In the genomic region with DNA sequence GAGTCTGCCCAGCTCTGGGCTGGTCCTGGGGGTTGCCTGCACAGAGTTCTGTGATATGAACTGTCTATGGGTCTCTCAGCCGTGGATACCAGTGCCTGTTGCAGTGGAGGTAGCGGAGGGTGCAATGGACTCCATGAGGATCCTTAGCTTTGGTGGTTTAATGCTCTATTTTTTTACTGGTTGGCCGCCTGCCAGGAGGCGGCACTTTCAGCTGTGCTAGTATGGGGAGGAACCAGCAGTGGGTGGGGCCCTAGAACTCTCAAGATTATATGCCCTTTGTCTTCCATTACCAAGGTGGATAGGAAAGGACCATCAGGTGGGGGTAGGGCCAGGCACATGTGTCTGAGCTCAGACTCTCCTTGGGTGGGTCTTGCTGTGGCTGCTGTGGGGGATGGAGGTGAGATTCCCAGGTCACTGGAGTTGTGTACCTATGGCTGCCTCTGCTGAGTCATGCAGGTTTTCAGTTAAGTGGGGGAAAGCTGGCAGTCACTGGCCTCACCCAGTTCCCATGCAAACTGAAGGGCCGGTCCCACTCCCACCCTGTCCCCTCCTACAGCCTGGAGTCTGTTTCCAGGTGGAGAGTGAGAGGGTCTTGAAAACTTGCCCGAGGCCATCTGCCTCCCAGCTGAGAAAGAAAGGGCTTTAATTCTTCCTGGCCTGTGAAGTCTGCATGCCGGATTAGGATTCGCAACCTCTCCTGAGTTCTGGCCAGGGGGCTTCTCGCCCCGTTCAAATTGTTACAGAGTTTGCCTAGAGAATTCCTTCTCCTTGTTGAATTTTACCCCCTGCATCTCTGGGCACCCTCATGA, we compare ENCODE assay signal across 11 cellular contexts. TPM values are rescaled to one million over a fixed set of nuclear protein-coding genes. Genes with fewer than 3 reads are reported as not detected.
DNase-seq lines count a peak whose midpoint lies in the region; ATAC-seq and TF ChIP-seq lines count a peak whose summit lies in the region.
"Had no signal": no experiment of that assay in that cellular context is flagged by ENCODE, and none has a peak within 500 bp of the region (broad histone marks: within the 10 kb centered on the region; RNA-seq: fewer than 3 reads in every experiment).

No MANE protein-coding gene starts in this region.

- H3K9me3 ChIP-seq in HUES48 (ENCODE audit: control insufficient read depth, insufficient read depth, low read length), result no peaks in the 10 kb centered on the region
- no peaks in the 10 kb centered on the region for H3K9me3 ChIP-seq in left lung
- no peaks in the 10 kb centered on the region for H3K9me3 ChIP-seq in esophagus squamous epithelium

- no peak overlapping the region for H3K4me3 Mint-ChIP-seq in stimulated activated naive CD8-positive, alpha-beta T cell treated with anti-CD3 and anti-CD28 coated beads, Interleukin-15, amount 100 ng/mL, for 72 hours

- ATAC-seq in left lung, result peak; percentile 82
- ATAC-seq in stimulated activated naive CD8-positive, alpha-beta T cell treated with anti-CD3 and anti-CD28 coated beads, Interleukin-15, amount 100 ng/mL, for 72 hours, result no peak
- ATAC-seq: left cardiac atrium had no signal

- H3K4me1 ChIP-seq in HUES48 (ENCODE audit: control insufficient read depth, insufficient read depth, low read length) (peaks cover 22% of the 10 kb centered on the region), left lung (no peaks in the 10 kb centered on the region), esophagus squamous epithelium (peaks cover 0 to 21% (median 7%) of the 10 kb centered on the region in 3 donors)

- no peak overlapping the region for H3K4me3 ChIP-seq in HUES48 (ENCODE audit: low read depth, low read length)
- H3K4me3 ChIP-seq in left lung, result no peak overlapping the region
- no peak overlapping the region for H3K4me3 ChIP-seq in esophagus squamous epithelium

- no peak overlapping the region for H3K27ac Mint-ChIP-seq in stimulated activated naive CD8-positive, alpha-beta T cell treated with anti-CD3 and anti-CD28 coated beads, Interleukin-15, amount 100 ng/mL, for 72 hours

- WGBS in esophagus squamous epithelium, 2 donors, result 52 to 72% methylated on average over 3 to 6 of the region's 10 CpGs

- no peaks in the 10 kb centered on the region for H3K27me3 ChIP-seq in HUES48 (ENCODE audit: control insufficient read depth, insufficient read depth, low read length)
- no peaks in the 10 kb centered on the region for H3K27me3 ChIP-seq in left lung
- no peaks in the 10 kb centered on the region for H3K27me3 ChIP-seq in esophagus squamous epithelium

- peaks cover 34% of the 10 kb centered on the region for H3K27me3 Mint-ChIP-seq in stimulated activated naive CD8-positive, alpha-beta T cell treated with anti-CD3 and anti-CD28 coated beads, Interleukin-15, amount 100 ng/mL, for 72 hours

- no peak for TF ChIP-seq POLR2A in esophagus squamous epithelium (IDR thresholded peaks at IDR 0.05)

- peak; percentile 53 for DNase-seq in DMS153 treated with DMSO at 0.1 percent for 48 hours (lab: John Stamatoyannopoulos, UW; ENCODE audit: unreplicated experiment)
- DNase-seq in RPMI8226, result peak; percentile 94
- no peak for DNase-seq in left lung
- DNase-seq in esophagus squamous epithelium (lab: John Stamatoyannopoulos, UW), result no peak
- DNase-seq in ACHN, result no peak
- no peak for DNase-seq in stimulated activated naive CD8-positive, alpha-beta T cell treated with anti-CD3 and anti-CD28 coated beads, Interleukin-15, amount 100 ng/mL, for 72 hours
- DNase-seq in NCI-H2196 (lab: John Stamatoyannopoulos, UW; ENCODE audit: unreplicated experiment), result no peak
- DNase-seq: activated CD4-positive, alpha-beta T cell treated with anti-CD3 and anti-CD28 coated beads, Interleukin-2, amount 50 U/mL, for 1 hour; head of caudate nucleus; left cardiac atrium had no signal

- H3K36me3 ChIP-seq in HUES48 (ENCODE audit: control insufficient read depth, insufficient read depth, low read length) (no peaks in the 10 kb centered on the region), left lung (no peaks in the 10 kb centered on the region), esophagus squamous epithelium (no peaks in the 10 kb centered on the region)

- H3K27ac ChIP-seq in HUES48 (ENCODE audit: low read depth, low read length) (peak overlapping the region; percentile 56), left lung (no peak overlapping the region), esophagus squamous epithelium (no peak overlapping the region)

- peaks cover 14 to 29% of the 10 kb centered on the region in 2 donors for H3K9me3 Mint-ChIP-seq in stimulated activated naive CD8-positive, alpha-beta T cell treated with anti-CD3 and anti-CD28 coated beads, Interleukin-15, amount 100 ng/mL, for 72 hours

- intact Hi-C loops in left lung (cut with DNase I), result no loop called here
- intact Hi-C loops in esophagus squamous epithelium (cut with DNase I), result no loop called here

- H3K9ac ChIP-seq in HUES48 (ENCODE audit: low read depth, low read length), result peak overlapping the region; percentile 40; the same call in 1 of the 2 replicates

- in situ Hi-C loops in ACHN (cut with HindIII; ENCODE audit: low pct_ligation_motif_present, low pct_unique_long_range_greater_than_20kb, low sequenced_read_pairs), result no loop called here

- no peak for TF ChIP-seq CTCF in left lung (IDR thresholded peaks at IDR 0.05)
- no peak for TF ChIP-seq CTCF in esophagus squamous epithelium (IDR thresholded peaks at IDR 0.05)

- no peaks in the 10 kb centered on the region for H3K4me1 Mint-ChIP-seq in stimulated activated naive CD8-positive, alpha-beta T cell treated with anti-CD3 and anti-CD28 coated beads, Interleukin-15, amount 100 ng/mL, for 72 hours

RNA-seq across cellular contexts. Expression of a gene that starts 14.5 kb away (rescaled TPM):
- total RNA-seq in left lung (10 to 100 TPM; 23.0 to 48.2 TPM), esophagus squamous epithelium (10 to 100 TPM in 3 of 4 donors, 1 to 10 TPM in 1; 8.6 to 33.5 (median 21.5) TPM)

Comparison
In these comparisons a context has a peak if more than half of its experiments do, and no peak if none do; other contexts are left out.
1. DNase-seq: peak in DMS153 treated with DMSO at 0.1 percent for 48 hours (single experiment) and RPMI8226 (single experiment); none in left lung (0 of 2), esophagus squamous epithelium (single experiment), ACHN (single experiment), stimulated activated naive CD8-positive, alpha-beta T cell treated with anti-CD3 and anti-CD28 coated beads, Interleukin-15, amount 100 ng/mL, for 72 hours (0 of 2) and NCI-H2196 (single experiment).